Comparison of ENCODE assay signal across 8 cellular contexts in genomic region chr14:72948481-72949138, GRCh38. TPM values are rescaled to one million over a fixed set of nuclear protein-coding genes. Genes with fewer than 3 reads are reported as not detected.
A peak's percentile ranks its signal among the peaks of the same experiment; 100 is the strongest.
DNase-seq lines count a peak whose midpoint lies in the region; ATAC-seq, FAIRE-seq and TF ChIP-seq lines count a peak whose summit lies in the region.

No MANE protein-coding gene starts in this region.

- H2AFZ ChIP-seq in H1 (ENCODE audit: low read length) = no peak overlapping the region

- no peaks in the 10 kb centered on the region for H3K79me2 ChIP-seq in H1 (ENCODE audit: control insufficient read depth in 1 of 2, insufficient read depth in 2 of 2, low read length in 2 of 2)

- POLR2A ChIA-PET in H1 (lab: Charles Lee; ENCODE audit: partially characterized antibody) = interaction anchor here (0.7 to 1.4 kb wide), 5 partner anchors 9 to 431 kb away, joined by 3 to 6 read pairs (median 3); no protein-coding TSS in a partner anchor

- no peak overlapping the region for H2BK12ac ChIP-seq in H1 (ENCODE audit: low read depth, low read length)

- H3K4me1 ChIP-seq in H1 (replicated peaks in 1 of 4; ENCODE audit: control insufficient read depth in 3 of 4, insufficient read depth in 4 of 4, low read length in 3 of 4) = no peaks in the 10 kb centered on the region

- no peak overlapping the region for H3K4me2 ChIP-seq in H1 (ENCODE audit: insufficient read depth in 1 of 2, low read depth in 2 of 2, low read length in 2 of 2)

- H3K79me1 ChIP-seq in H1 (ENCODE audit: low read depth, low read length) = no peaks in the 10 kb centered on the region

- no peak overlapping the region for H2BK20ac ChIP-seq in H1 (ENCODE audit: low read length)

- TF ChIP-seq EP300 in H1 (IDR thresholded peaks at IDR 0.05; ENCODE audit: borderline replicate concordance in 1 of 2, low read depth in 2 of 2, low read length in 2 of 2) = no peak

- TF ChIP-seq CTCF in H1 (IDR thresholded peaks at IDR 0.05; ENCODE audit: control extremely low read depth in 1 of 3, insufficient read depth in 1 of 3, low read depth in 1 of 3, low read length in 3 of 3) = peak; percentile 66 to 84 (median 67)

- peak; percentile 79 for FAIRE-seq in H1 (lab: Jason Lieb, UNC)

- peaks cover 0 to 3% of the 10 kb centered on the region in 2 experiments for H4K20me1 ChIP-seq in H1 (replicated peaks in 1 of 2; ENCODE audit: control insufficient read depth in 1 of 2, insufficient read depth in 2 of 2, low read length in 2 of 2)

- CTCF ChIA-PET in H1 (lab: Charles Lee; ENCODE audit: partially characterized antibody) = interaction anchor here (0.6 to 6.7 kb wide), 43 partner anchors 9 to 990 kb away, joined by 3 to 107 read pairs (median 4); no protein-coding TSS in a partner anchor

- no peak overlapping the region for H3K14ac ChIP-seq in H1 (ENCODE audit: insufficient read length)

- H3K9ac ChIP-seq in H1 (replicated peaks in 1 of 4; ENCODE audit: extremely low read depth in 1 of 4, low read depth in 3 of 4, low read length in 3 of 4) = no peak overlapping the region

- H2BK5ac ChIP-seq in H1 (ENCODE audit: low read depth, low read length) = no peak overlapping the region

- no peak overlapping the region for H3K18ac ChIP-seq in H1 (ENCODE audit: extremely low read depth, low read length)

- no peak overlapping the region for H3K4me3 ChIP-seq in H1 (ENCODE audit: extremely low read depth in 1 of 4, insufficient read depth in 2 of 4, low read depth in 3 of 4, low read length in 4 of 4)

- no peak for ATAC-seq in HG03097 (IDR thresholded peaks at IDR 0.05; ENCODE audit: low FRiP score, unreplicated experiment)

- 50% methylated on average over 5 of the region's 5 CpGs; no CpG with 5 or more reads in 1 of the 2 experiments for WGBS in H1 (ENCODE audit: extremely low coverage in 1 of 2, insufficient coverage in 1 of 2, insufficient read length in 1 of 2, insufficient replicate concordance in 2 of 2, low coverage in 1 of 2, low lambda C conversion rate in 2 of 2, missing lambda C conversion rate in 1 of 2), 2 experiments

- H4K5ac ChIP-seq in H1 (ENCODE audit: insufficient read length, low read depth, low read length) = no peak overlapping the region

- no peak overlapping the region for H3K23ac ChIP-seq in H1 (ENCODE audit: insufficient read length)

- H2AK5ac ChIP-seq in H1 (ENCODE audit: low read depth, low read length) = no peak overlapping the region

- H3K27ac ChIP-seq in H1 (ENCODE audit: low read depth, low read length) = no peak overlapping the region

- no peak overlapping the region for H3K56ac ChIP-seq in H1 (replicated peaks; ENCODE audit: insufficient read length, low read depth, low read length)

- H2BK15ac ChIP-seq in H1 (ENCODE audit: low read length) = no peak overlapping the region

- no peak overlapping the region for H2BK120ac ChIP-seq in H1 (replicated peaks; ENCODE audit: low read depth, low read length)

- H3K9me3 ChIP-seq in H1 (ENCODE audit: insufficient read depth in 2 of 2, low read depth in 1 of 2, low read length in 1 of 2) = no peaks in the 10 kb centered on the region

- H3K36me3 ChIP-seq in H1 (ENCODE audit: control insufficient read depth in 2 of 4, insufficient read depth in 4 of 4, low read length in 3 of 4) = peaks cover 0 to 3% (median 0%) of the 10 kb centered on the region in 4 experiments; a peak in 1 of 8 replicates

- no peaks in the 10 kb centered on the region for H3K23me2 ChIP-seq in H1 (ENCODE audit: low read depth, low read length)

- TF ChIP-seq RAD21 in H1 (IDR thresholded peaks at IDR 0.05 in 1 of 2, conservative IDR thresholded peaks at IDR 0.05 in 1 of 2; ENCODE audit: low read depth in 2 of 2, low read length in 2 of 2) = peak; percentile 65 to 75

- no peak for TF ChIP-seq POLR2A in H1 (IDR thresholded peaks at IDR 0.05; ENCODE audit: control extremely low read depth in 1 of 2, low read depth in 2 of 2, low read length in 2 of 2)

- peak; percentile 61 for DNase-seq in activated gamma-delta T cell treated with Interleukin-2 at 50 U/mL for 16 hours
- no peak for DNase-seq in activated gamma-delta T cell (lab: John Stamatoyannopoulos, UW)
- DNase-seq in NCI-H524 treated with DMSO at 0.1 percent for 48 hours (lab: John Stamatoyannopoulos, UW) = peak; percentile 27
- DNase-seq in activated CD8-positive, alpha-beta memory T cell treated with anti-CD3 and anti-CD28 coated beads for 24 hours = peak; percentile 85
- peak in 1 of 2 experiments; percentile 87 for DNase-seq in H1 (ENCODE audit: low read depth in 1 of 2, low spot score in 2 of 2)
- peak; percentile 66 for DNase-seq in mucosa of gallbladder (ENCODE audit: low spot score)
- DNase-seq in stimulated activated CD8-positive, alpha-beta memory T cell treated with anti-CD3 and anti-CD28 coated beads, Interleukin-7, amount 100 ng/mL, for 4 hours (ENCODE audit: low read depth in 2 of 2) = peak; percentile 37 to 43

- H3K27me3 ChIP-seq in H1 (replicated peaks in 1 of 4; ENCODE audit: control insufficient read depth in 3 of 4, extremely low read depth in 1 of 4, insufficient read depth in 3 of 4, low read length in 3 of 4) = no peaks in the 10 kb centered on the region

- H4K8ac ChIP-seq in H1 (ENCODE audit: extremely low read depth, insufficient read depth, low read length) = no peak overlapping the region

- H4K91ac ChIP-seq in H1 (replicated peaks; ENCODE audit: insufficient read length, low read length) = no peak overlapping the region

- H3K4ac ChIP-seq in H1 (replicated peaks; ENCODE audit: insufficient read length, low read depth, low read length) = no peak overlapping the region

TF ChIP-seq in H1, 55 proteins besides CTCF, POLR2A, EP300 and RAD21:
- no peak for TF ChIP-seq HDAC6 (IDR thresholded peaks at IDR 0.05; ENCODE audit: low read depth, low read length)

RNA-seq across cellular contexts. Expression of gene DCAF4, which starts 22.3 kb away (rescaled TPM):
- total RNA-seq in H1 (2021; fragmentation: NEBNext Ultra II Directional; extraction: Animal tissue kit (Norgen Biotek cat#: 25700)) = 16.8 and 21.1 TPM in 2 replicates
- 17.0 and 26.3 TPM in 2 replicates for polyA plus RNA-seq in H1 (2011; rRNA removed)
- 28.3 TPM for polyA plus RNA-seq in H1 (2011; cell fraction: cytosol; rRNA removed)
- 35.9 TPM for polyA plus RNA-seq in H1 (2011; cell fraction: nucleus; rRNA removed)
- polyA plus RNA-seq in H1 (2012, experiment 1 of 2) = 13.7 to 17.0 TPM (median 14.8 TPM) in 4 replicates
- 7.8 TPM for polyA plus RNA-seq in H1 (2012, experiment 2 of 2)
- polyA plus RNA-seq in H1 (2013, experiment 1 of 2) = 22.5 TPM
- 22.9 TPM for polyA plus RNA-seq in H1 (2013, experiment 2 of 2)
- 24.8 and 27.4 TPM in 2 replicates for polyA minus RNA-seq in H1 (2011; rRNA and poly(A)+ RNA removed)
- 7.8 TPM for polyA minus RNA-seq in H1 (2011; cell fraction: cytosol; rRNA and poly(A)+ RNA removed)
- 26.9 TPM for polyA minus RNA-seq in H1 (2011; cell fraction: nucleus; rRNA and poly(A)+ RNA removed)
- 14.7 TPM for total RNA-seq in mucosa of gallbladder

RNA-seq across cellular contexts. Expression of gene DPF3, which starts 54.7 kb away (rescaled TPM):
- total RNA-seq in H1 (2021; fragmentation: NEBNext Ultra II Directional; extraction: Animal tissue kit (Norgen Biotek cat#: 25700)) = 0.08 and 0.19 TPM in 2 replicates
- polyA plus RNA-seq in H1 (2011; rRNA removed) = 0.03 TPM in 1 of 2 replicates, not detected in the other
- 0.08 TPM for polyA plus RNA-seq in H1 (2011; cell fraction: cytosol; rRNA removed)
- 0.19 TPM for polyA plus RNA-seq in H1 (2011; cell fraction: nucleus; rRNA removed)
- polyA plus RNA-seq in H1 (2012, experiment 1 of 2) = 0.06 TPM in 1 of 4 replicates, not detected in the others
- not detected for polyA plus RNA-seq in H1 (2012, experiment 2 of 2)
- polyA plus RNA-seq in H1 (2013, experiment 1 of 2) = 0.16 TPM
- 0.07 TPM for polyA plus RNA-seq in H1 (2013, experiment 2 of 2)
- polyA minus RNA-seq in H1 (2011; rRNA and poly(A)+ RNA removed) = 0.22 and 0.49 TPM in 2 replicates
- polyA minus RNA-seq in H1 (2011; cell fraction: cytosol; rRNA and poly(A)+ RNA removed) = not detected
- polyA minus RNA-seq in H1 (2011; cell fraction: nucleus; rRNA and poly(A)+ RNA removed) = 0.40 TPM
- 4.5 TPM for total RNA-seq in mucosa of gallbladder
